ENCODE assay signal across 16 cellular contexts in the genomic region with DNA sequence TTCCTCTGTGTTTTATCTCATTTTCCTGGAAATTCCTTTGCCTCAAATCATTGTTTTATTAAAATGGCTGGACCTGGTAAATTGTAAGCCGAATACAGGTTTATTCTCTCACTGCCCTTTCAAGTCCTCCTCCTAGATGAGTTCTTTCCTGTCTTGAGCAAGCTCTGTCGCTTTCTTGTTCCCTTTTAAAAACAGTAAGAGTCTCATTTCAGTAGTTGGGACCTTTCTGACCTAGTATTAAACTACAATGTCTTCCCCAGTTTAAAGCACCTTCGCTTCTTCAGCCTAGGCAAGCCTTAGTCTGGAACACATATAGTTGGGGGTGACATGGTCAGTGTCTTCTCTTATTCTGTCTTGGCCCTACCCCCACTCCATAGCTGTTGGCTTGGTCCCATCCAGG. TPM values are rescaled to one million over a fixed set of nuclear protein-coding genes. Genes with fewer than 3 reads are reported as not detected.
DNase-seq lines count a peak whose midpoint lies in the region; ATAC-seq and TF ChIP-seq lines count a peak whose summit lies in the region.
"Had no signal": no experiment of that assay in that cellular context is flagged by ENCODE, and none has a peak within 500 bp of the region (broad histone marks: within the 10 kb centered on the region; RNA-seq: fewer than 3 reads in every experiment).

No MANE protein-coding gene starts in this region.

- 63 to 71% (median 68%) methylated on average over 3 of the region's 3 CpGs for WGBS in heart left ventricle, 4 donors

- H3K4me1 Mint-ChIP-seq in activated T-helper 1 cell treated with anti-CD3 and anti-CD28 coated beads, Interleukin-12 subunit alpha, Interleukin-12 subunit beta, Interleukin-2, Interleukin-4 antibody, amounts not matched to agents 30 ng/mL and 10 ng/mL and 1 ng/mL, durations not matched to agents 14 hours and 24 hours and 36 hours (ENCODE audit: low read depth): peaks cover 35% of the 10 kb centered on the region
- peaks cover 14% of the 10 kb centered on the region for H3K4me1 Mint-ChIP-seq in memory B cell
- no peaks in the 10 kb centered on the region for H3K4me1 Mint-ChIP-seq in WTC11

- no peak for TF ChIP-seq POLR2A in heart left ventricle (IDR thresholded peaks at IDR 0.05)

- H3K4me3 ChIP-seq in left ventricle myocardium inferior: no peak overlapping the region
- no peak overlapping the region for H3K4me3 ChIP-seq in heart left ventricle
- H3K4me3 ChIP-seq: GM12878, GM23248 had no signal

- no peak overlapping the region for H3K4me3 Mint-ChIP-seq in activated T-helper 1 cell treated with anti-CD3 and anti-CD28 coated beads, Interleukin-12 subunit alpha, Interleukin-12 subunit beta, Interleukin-2, Interleukin-4 antibody, amounts not matched to agents 30 ng/mL and 10 ng/mL and 1 ng/mL, durations not matched to agents 14 hours and 24 hours and 36 hours
- H3K4me3 Mint-ChIP-seq in memory B cell (no peak overlapping the region), WTC11 (no peak overlapping the region)
- H3K4me3 Mint-ChIP-seq: CD8-positive, alpha-beta T cell had no signal

- H3K36me3 ChIP-seq in left ventricle myocardium inferior (no peaks in the 10 kb centered on the region), heart left ventricle (peaks cover 0 to under 1% (median 0%) of the 10 kb centered on the region in 9 donors)

- peaks cover 8% of the 10 kb centered on the region for H3K9me3 Mint-ChIP-seq in activated T-helper 1 cell treated with anti-CD3 and anti-CD28 coated beads, Interleukin-12 subunit alpha, Interleukin-12 subunit beta, Interleukin-2, Interleukin-4 antibody, amounts not matched to agents 30 ng/mL and 10 ng/mL and 1 ng/mL, durations not matched to agents 14 hours and 24 hours and 36 hours
- H3K9me3 Mint-ChIP-seq in memory B cell: peaks cover 4% of the 10 kb centered on the region
- H3K9me3 Mint-ChIP-seq in WTC11: peaks cover 23% of the 10 kb centered on the region

- H3K27me3 ChIP-seq in left ventricle myocardium inferior (ENCODE audit: low read depth) (no peaks in the 10 kb centered on the region), heart left ventricle (no peaks in the 10 kb centered on the region)

- TF ChIP-seq CTCF in left ventricle myocardium inferior (IDR thresholded peaks at IDR 0.05; ENCODE audit: borderline replicate concordance) (no peak), heart left ventricle (IDR thresholded peaks at IDR 0.05) (no peak), WTC11 (IDR thresholded peaks at IDR 0.05) (no peak)

- H3K27me3 Mint-ChIP-seq in activated T-helper 1 cell treated with anti-CD3 and anti-CD28 coated beads, Interleukin-12 subunit alpha, Interleukin-12 subunit beta, Interleukin-2, Interleukin-4 antibody, amounts not matched to agents 30 ng/mL and 10 ng/mL and 1 ng/mL, durations not matched to agents 14 hours and 24 hours and 36 hours (ENCODE audit: insufficient read depth): no peaks in the 10 kb centered on the region
- H3K27me3 Mint-ChIP-seq in memory B cell (no peaks in the 10 kb centered on the region), WTC11 (ENCODE audit: low read depth) (no peaks in the 10 kb centered on the region; the same call in 1 of the 2 replicates)

- H3K27ac Mint-ChIP-seq in activated T-helper 1 cell treated with anti-CD3 and anti-CD28 coated beads, Interleukin-12 subunit alpha, Interleukin-12 subunit beta, Interleukin-2, Interleukin-4 antibody, amounts not matched to agents 30 ng/mL and 10 ng/mL and 1 ng/mL, durations not matched to agents 14 hours and 24 hours and 36 hours: peak overlapping the region; percentile 6
- H3K27ac Mint-ChIP-seq in memory B cell (peak overlapping the region; percentile 68), WTC11 (no peak overlapping the region)
- H3K27ac Mint-ChIP-seq: CD8-positive, alpha-beta T cell had no signal

- CTCF ChIA-PET in WTC11 (lab: Charles Lee): no interaction called here

- H3K27ac ChIP-seq in left ventricle myocardium inferior (replicated peaks) (peak overlapping the region; percentile 38), heart left ventricle (peak overlapping the region in 3 of 12 donors; percentile 31 to 53 (median 41))
- H3K27ac ChIP-seq: GM23248 had no signal

- DNase-seq in left ventricle myocardium inferior (no peak), heart left ventricle (no peak), memory B cell (ENCODE audit: low spot score in 2 of 2) (no peak), NCI-H1048 (lab: John Stamatoyannopoulos, UW) (no peak), WTC11 (ENCODE audit: low spot score) (no peak)
- no peak for DNase-seq in activated T-helper 1 cell treated with anti-CD3 and anti-CD28 coated beads, Interleukin-12 subunit alpha, Interleukin-12 subunit beta, Interleukin-2, Interleukin-4 antibody, amounts not matched to agents 30 ng/mL and 10 ng/mL and 1 ng/mL, durations not matched to agents 14 hours and 24 hours and 36 hours (ENCODE audit: low spot score)
- DNase-seq: C1 segment of cervical spinal cord; Caco-2; CD8-positive, alpha-beta T cell; DMS153; DND-41; GM23248; H7; HCEC 1CT had no signal

- peaks cover 73% of the 10 kb centered on the region for H3K36me3 Mint-ChIP-seq in activated T-helper 1 cell treated with anti-CD3 and anti-CD28 coated beads, Interleukin-12 subunit alpha, Interleukin-12 subunit beta, Interleukin-2, Interleukin-4 antibody, amounts not matched to agents 30 ng/mL and 10 ng/mL and 1 ng/mL, durations not matched to agents 14 hours and 24 hours and 36 hours (ENCODE audit: low read depth)
- H3K36me3 Mint-ChIP-seq in memory B cell (peaks cover 58% of the 10 kb centered on the region), WTC11 (no peaks in the 10 kb centered on the region)

- peaks cover 5% of the 10 kb centered on the region for H3K9me3 ChIP-seq in left ventricle myocardium inferior (replicated peaks)
- peaks cover 0 to 5% (median 0%) of the 10 kb centered on the region in 12 donors for H3K9me3 ChIP-seq in heart left ventricle
- H3K9me3 ChIP-seq: Caco-2 had no signal

- ATAC-seq in heart left ventricle: no peak
- ATAC-seq in memory B cell (ENCODE audit: low read depth): no peak
- no peak for ATAC-seq in WTC11
- ATAC-seq in HG03354 (IDR thresholded peaks at IDR 0.05; ENCODE audit: poor library complexity, severe bottlenecking, unreplicated experiment): no peak
- ATAC-seq: CD8-positive, alpha-beta T cell; GM12878 had no signal

- POLR2A ChIA-PET in WTC11 (lab: Charles Lee): no interaction called here

- H3K4me1 ChIP-seq in left ventricle myocardium inferior (peaks cover 5% of the 10 kb centered on the region), heart left ventricle (no peaks in the 10 kb centered on the region)
- H3K4me1 ChIP-seq: Caco-2 had no signal

- intact Hi-C loops in left ventricle myocardium inferior (cut with micrococcal nuclease): no loop called here
- intact Hi-C loops in heart left ventricle (cut with DNase I): no loop called here
- intact Hi-C loops in activated T-helper 1 cell treated with anti-CD3 and anti-CD28 coated beads, Interleukin-12 subunit alpha, Interleukin-12 subunit beta, Interleukin-2, Interleukin-4 antibody, amounts not matched to agents 30 ng/mL and 10 ng/mL and 1 ng/mL, durations not matched to agents 14 hours and 24 hours and 36 hours (cut with micrococcal nuclease): no loop called here

TF ChIP-seq in WTC11, 78 proteins besides CTCF, POLR2A, EP300 and RAD21 (continues in another document):
- TF ChIP-seq NR3C1 (CRISPR knock-in tag; conservative IDR thresholded peaks at IDR 0.05; ENCODE audit: low read depth) (no peak), ESRRA (CRISPR knock-in tag; IDR thresholded peaks at IDR 0.05; ENCODE audit: borderline replicate concordance) (no peak), ZNF671 (CRISPR knock-in tag; IDR thresholded peaks at IDR 0.05) (no peak), CBFB (CRISPR knock-in tag; IDR thresholded peaks at IDR 0.05; ENCODE audit: low read depth) (no peak)
- TF ChIP-seq, protein P1, sequence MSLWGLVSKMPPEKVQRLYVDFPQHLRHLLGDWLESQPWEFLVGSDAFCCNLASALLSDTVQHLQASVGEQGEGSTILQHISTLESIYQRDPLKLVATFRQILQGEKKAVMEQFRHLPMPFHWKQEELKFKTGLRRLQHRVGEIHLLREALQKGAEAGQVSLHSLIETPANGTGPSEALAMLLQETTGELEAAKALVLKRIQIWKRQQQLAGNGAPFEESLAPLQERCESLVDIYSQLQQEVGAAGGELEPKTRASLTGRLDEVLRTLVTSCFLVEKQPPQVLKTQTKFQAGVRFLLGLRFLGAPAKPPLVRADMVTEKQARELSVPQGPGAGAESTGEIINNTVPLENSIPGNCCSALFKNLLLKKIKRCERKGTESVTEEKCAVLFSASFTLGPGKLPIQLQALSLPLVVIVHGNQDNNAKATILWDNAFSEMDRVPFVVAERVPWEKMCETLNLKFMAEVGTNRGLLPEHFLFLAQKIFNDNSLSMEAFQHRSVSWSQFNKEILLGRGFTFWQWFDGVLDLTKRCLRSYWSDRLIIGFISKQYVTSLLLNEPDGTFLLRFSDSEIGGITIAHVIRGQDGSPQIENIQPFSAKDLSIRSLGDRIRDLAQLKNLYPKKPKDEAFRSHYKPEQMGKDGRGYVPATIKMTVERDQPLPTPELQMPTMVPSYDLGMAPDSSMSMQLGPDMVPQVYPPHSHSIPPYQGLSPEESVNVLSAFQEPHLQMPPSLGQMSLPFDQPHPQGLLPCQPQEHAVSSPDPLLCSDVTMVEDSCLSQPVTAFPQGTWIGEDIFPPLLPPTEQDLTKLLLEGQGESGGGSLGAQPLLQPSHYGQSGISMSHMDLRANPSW (CRISPR knock-in tag; conservative IDR thresholded peaks at IDR 0.05; ENCODE audit: low read depth): no peak
- TF ChIP-seq, protein P2, sequence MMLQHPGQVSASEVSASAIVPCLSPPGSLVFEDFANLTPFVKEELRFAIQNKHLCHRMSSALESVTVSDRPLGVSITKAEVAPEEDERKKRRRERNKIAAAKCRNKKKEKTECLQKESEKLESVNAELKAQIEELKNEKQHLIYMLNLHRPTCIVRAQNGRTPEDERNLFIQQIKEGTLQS (CRISPR knock-in tag; conservative IDR thresholded peaks at IDR 0.05): no peak

RNA-seq across cellular contexts. Expression of a gene that starts 40.9 kb away (rescaled TPM):
- total RNA-seq in left ventricle myocardium inferior (4.3 TPM), heart left ventricle (10 to 100 TPM in 1 of 9 donors, 1 to 10 TPM in 8; 2.5 to 17.6 (median 4.0) TPM), WTC11 (2021) (2.7 to 3.8 TPM (median 3.2 TPM) in 3 replicates)
- polyA plus RNA-seq in heart left ventricle: 1 to 10 TPM; 2.8 to 8.8 TPM
- total RNA-seq in activated T-helper 1 cell treated with anti-CD3 and anti-CD28 coated beads, Interleukin-12 subunit alpha, Interleukin-12 subunit beta, Interleukin-2, Interleukin-4 antibody, amounts not matched to agents 30 ng/mL and 10 ng/mL and 1 ng/mL, durations not matched to agents 14 hours and 24 hours and 36 hours: 57.4 and 57.8 TPM in 2 replicates
- total RNA-seq: Caco-2 had no signal
